In genomic region chr13:26476744-26477129, GRCh38 we compare ENCODE assay signal across 13 cellular contexts.
A peak's percentile ranks its signal among the peaks of the same experiment; 100 is the strongest.
DNase-seq lines count a peak whose midpoint lies in the region; ATAC-seq, FAIRE-seq and TF ChIP-seq lines count a peak whose summit lies in the region.
"Had no signal": no experiment of that assay in that cellular context is flagged by ENCODE, and none has a peak within 500 bp of the region (broad histone marks: within the 10 kb centered on the region; RNA-seq: fewer than 3 reads in every experiment).

No MANE protein-coding gene starts in this region.

- TF ChIP-seq CTCF in H1 (IDR thresholded peaks at IDR 0.05; ENCODE audit: control extremely low read depth in 1 of 3, insufficient read depth in 1 of 3, low read depth in 1 of 3, low read length in 3 of 3): no peak
- no peak for TF ChIP-seq CTCF in mesothelial cell of epicardium (IDR thresholded peaks at IDR 0.05; ENCODE audit: unreplicated experiment)
- no peak for TF ChIP-seq CTCF in suprapubic skin (IDR thresholded peaks at IDR 0.05)

- peak overlapping the region; percentile 20 for H3K56ac ChIP-seq in H1 (replicated peaks; ENCODE audit: insufficient read length, low read depth, low read length)

- H3K23me2 ChIP-seq in H1 (ENCODE audit: low read depth, low read length): peaks cover 8% of the 10 kb centered on the region; the same call in 1 of the 2 replicates

- no peak overlapping the region for H3K23ac ChIP-seq in H1 (ENCODE audit: insufficient read length)

- POLR2A ChIA-PET in H1 (lab: Charles Lee; ENCODE audit: partially characterized antibody): interaction anchor here (1.2 to 1.8 kb wide), 2 partner anchors 41 to 52 kb away, joined by 4 to 5 read pairs; no protein-coding TSS in a partner anchor

- no peaks in the 10 kb centered on the region for H3K36me3 ChIP-seq in H1 (ENCODE audit: control insufficient read depth in 2 of 4, insufficient read depth in 4 of 4, low read length in 3 of 4)
- no peaks in the 10 kb centered on the region for H3K36me3 ChIP-seq in suprapubic skin
- H3K36me3 ChIP-seq: cardiac muscle cell had no signal

- no peaks in the 10 kb centered on the region for H3K79me1 ChIP-seq in H1 (ENCODE audit: low read depth, low read length)

- no peak for TF ChIP-seq POLR2A in H1 (IDR thresholded peaks at IDR 0.05; ENCODE audit: control extremely low read depth in 1 of 2, low read depth in 2 of 2, low read length in 2 of 2)
- no peak for TF ChIP-seq POLR2A in suprapubic skin (IDR thresholded peaks at IDR 0.05)

- H3K27ac ChIP-seq in H1 (ENCODE audit: low read depth, low read length) (no peak overlapping the region; the same call in 1 of the 2 replicates), suprapubic skin (peak overlapping the region; percentile 52)
- H3K27ac ChIP-seq: cardiac muscle cell had no signal

- no peak for ATAC-seq in activated T-cell treated with anti-CD3 and anti-CD28 coated beads, Interleukin-2, amount 50 U/mL, for 72 hours (replicated peaks in 1 of 2)
- no peak for ATAC-seq in HG03565 (IDR thresholded peaks at IDR 0.05; ENCODE audit: unreplicated experiment)
- no peak for ATAC-seq in GM21619 (IDR thresholded peaks at IDR 0.05; ENCODE audit: unreplicated experiment)
- ATAC-seq: stimulated activated memory B cell treated with anti-CD40 and anti-IgM and Interleukin-4, amounts not matched to agents 10 μg/mL and 1 μg/mL and 100 μg/mL, for 72 hours had no signal

- H2AFZ ChIP-seq in H1 (ENCODE audit: low read length): peak overlapping the region; percentile 90

- H3K4me3 ChIP-seq in H1 (ENCODE audit: extremely low read depth in 1 of 4, insufficient read depth in 2 of 4, low read depth in 3 of 4, low read length in 4 of 4) (peak overlapping the region; percentile 33 to 61 (median 51); a peak in 7 of 8 replicates), suprapubic skin (peak overlapping the region; percentile 21)
- H3K4me3 ChIP-seq: cardiac muscle cell, lung had no signal

- H3K4me1 Mint-ChIP-seq in activated T-cell treated with anti-CD3 and anti-CD28 coated beads, Interleukin-2, amount 50 U/mL, for 72 hours (ENCODE audit: low read depth): peaks cover 7% of the 10 kb centered on the region
- H3K4me1 Mint-ChIP-seq in mesothelial cell of epicardium: peaks cover 22% of the 10 kb centered on the region

- H4K20me1 ChIP-seq in H1 (replicated peaks in 1 of 2; ENCODE audit: control insufficient read depth in 1 of 2, insufficient read depth in 2 of 2, low read length in 2 of 2): no peaks in the 10 kb centered on the region

- no peak for FAIRE-seq in H1 (lab: Jason Lieb, UNC)
- FAIRE-seq: G401.6 had no signal

- H4K5ac ChIP-seq in H1 (ENCODE audit: insufficient read length, low read depth, low read length): peak overlapping the region; percentile 8

- H4K8ac ChIP-seq in H1 (ENCODE audit: extremely low read depth, insufficient read depth, low read length): no peak overlapping the region; the same call in 1 of the 2 replicates

- H3K9me3 ChIP-seq in H1 (ENCODE audit: insufficient read depth in 2 of 2, low read depth in 1 of 2, low read length in 1 of 2) (no peaks in the 10 kb centered on the region), suprapubic skin (no peaks in the 10 kb centered on the region)

- peak overlapping the region; percentile 25 for H4K91ac ChIP-seq in H1 (replicated peaks; ENCODE audit: insufficient read length, low read length)

- H3K9ac ChIP-seq in H1 (replicated peaks in 1 of 4; ENCODE audit: extremely low read depth in 1 of 4, low read depth in 3 of 4, low read length in 3 of 4): peak overlapping the region in 1 of 4 experiments; percentile 53; a peak in 1 of 7 replicates

- H3K27ac Mint-ChIP-seq in activated T-cell treated with anti-CD3 and anti-CD28 coated beads, Interleukin-2, amount 50 U/mL, for 72 hours: no peak overlapping the region
- peak overlapping the region; percentile 93 for H3K27ac Mint-ChIP-seq in mesothelial cell of epicardium
- H3K27ac Mint-ChIP-seq: stimulated activated memory B cell treated with anti-CD40 and anti-IgM and Interleukin-4, amounts not matched to agents 10 μg/mL and 1 μg/mL and 100 μg/mL, for 72 hours had no signal

- H3K79me2 ChIP-seq in H1 (ENCODE audit: control insufficient read depth in 1 of 2, insufficient read depth in 2 of 2, low read length in 2 of 2): no peaks in the 10 kb centered on the region

- peak overlapping the region; percentile 74 to 88 for H3K4me2 ChIP-seq in H1 (ENCODE audit: insufficient read depth in 1 of 2, low read depth in 2 of 2, low read length in 2 of 2)

- 54% methylated on average over 3 of the region's 3 CpGs; no CpG with 5 or more reads in 1 of the 2 experiments for WGBS in H1 (ENCODE audit: extremely low coverage in 1 of 2, insufficient coverage in 1 of 2, insufficient read length in 1 of 2, insufficient replicate concordance in 2 of 2, low coverage in 1 of 2, low lambda C conversion rate in 2 of 2, missing lambda C conversion rate in 1 of 2), 2 experiments
- no CpG with 5 or more reads among the region's 3 CpGs for WGBS in suprapubic skin

- H2BK120ac ChIP-seq in H1 (replicated peaks; ENCODE audit: low read depth, low read length): peak overlapping the region; percentile 36

- H3K36me3 Mint-ChIP-seq in activated T-cell treated with anti-CD3 and anti-CD28 coated beads, Interleukin-2, amount 50 U/mL, for 72 hours (ENCODE audit: insufficient read depth in 2 of 2): no peaks in the 10 kb centered on the region
- no peaks in the 10 kb centered on the region for H3K36me3 Mint-ChIP-seq in mesothelial cell of epicardium
- H3K36me3 Mint-ChIP-seq: stimulated activated memory B cell treated with anti-CD40 and anti-IgM and Interleukin-4, amounts not matched to agents 10 μg/mL and 1 μg/mL and 100 μg/mL, for 72 hours had no signal

- H3K4ac ChIP-seq in H1 (replicated peaks; ENCODE audit: insufficient read length, low read depth, low read length): peak overlapping the region; percentile 46

- H2BK12ac ChIP-seq in H1 (ENCODE audit: low read depth, low read length): peak overlapping the region; percentile 94; the same call in 1 of the 2 replicates

- H3K4me1 ChIP-seq in H1 (replicated peaks in 1 of 4; ENCODE audit: control insufficient read depth in 3 of 4, insufficient read depth in 4 of 4, low read length in 3 of 4): peaks cover 5 to 20% (median 12%) of the 10 kb centered on the region in 4 experiments
- H3K4me1 ChIP-seq in suprapubic skin: peaks cover 20% of the 10 kb centered on the region

- H2BK5ac ChIP-seq in H1 (ENCODE audit: low read depth, low read length): peak overlapping the region; percentile 91

- no peak for DNase-seq in activated T-cell treated with anti-CD3 and anti-CD28 coated beads, Interleukin-2, amount 50 U/mL, for 72 hours
- DNase-seq in activated T-cell treated with anti-CD3 and anti-CD28 coated beads for 4 hours: no peak
- DNase-seq in H1 (ENCODE audit: low read depth in 1 of 2, low spot score in 2 of 2): no peak
- DNase-seq in mesothelial cell of epicardium (ENCODE audit: low spot score in 2 of 2, unreplicated experiment in 2 of 2): no peak
- DNase-seq in suprapubic skin (ENCODE audit: low spot score in 2 of 2): no peak
- no peak for DNase-seq in NOMO-1 treated with DMSO at 0.1 percent for 48 hours (lab: John Stamatoyannopoulos, UW; ENCODE audit: unreplicated experiment)
- DNase-seq: activated CD8-positive, alpha-beta memory T cell treated with anti-CD3 and anti-CD28 coated beads, Interleukin-2, amount 50 U/mL, for 48 hours had no signal

- no peak overlapping the region for H3K18ac ChIP-seq in H1 (ENCODE audit: extremely low read depth, low read length)

- H2AK5ac ChIP-seq in H1 (ENCODE audit: low read depth, low read length): peak overlapping the region; percentile 99; the same call in 1 of the 2 replicates

- H3K4me3 Mint-ChIP-seq in activated T-cell treated with anti-CD3 and anti-CD28 coated beads, Interleukin-2, amount 50 U/mL, for 72 hours: peak overlapping the region; percentile 46 to 51
- H3K4me3 Mint-ChIP-seq in mesothelial cell of epicardium: peak overlapping the region; percentile 72

- H3K9me3 Mint-ChIP-seq in activated T-cell treated with anti-CD3 and anti-CD28 coated beads, Interleukin-2, amount 50 U/mL, for 72 hours: no peaks in the 10 kb centered on the region
- no peaks in the 10 kb centered on the region for H3K9me3 Mint-ChIP-seq in mesothelial cell of epicardium
- H3K9me3 Mint-ChIP-seq: stimulated activated memory B cell treated with anti-CD40 and anti-IgM and Interleukin-4, amounts not matched to agents 10 μg/mL and 1 μg/mL and 100 μg/mL, for 72 hours had no signal

- peak overlapping the region; percentile 19 for H3K14ac ChIP-seq in H1 (ENCODE audit: insufficient read length)

- H2BK15ac ChIP-seq in H1 (ENCODE audit: low read length): no peak overlapping the region

- H2BK20ac ChIP-seq in H1 (ENCODE audit: low read length): peak overlapping the region; percentile 97; the same call in 1 of the 2 replicates

- H3K27me3 ChIP-seq in H1 (replicated peaks in 1 of 4; ENCODE audit: control insufficient read depth in 3 of 4, extremely low read depth in 1 of 4, insufficient read depth in 3 of 4, low read length in 3 of 4) (no peaks in the 10 kb centered on the region), suprapubic skin (no peaks in the 10 kb centered on the region)
- H3K27me3 ChIP-seq: cardiac muscle cell had no signal

- H3K27me3 Mint-ChIP-seq in activated T-cell treated with anti-CD3 and anti-CD28 coated beads, Interleukin-2, amount 50 U/mL, for 72 hours (ENCODE audit: low read depth): no peaks in the 10 kb centered on the region
- no peaks in the 10 kb centered on the region for H3K27me3 Mint-ChIP-seq in mesothelial cell of epicardium (ENCODE audit: low read depth)

- TF ChIP-seq RAD21 in H1 (IDR thresholded peaks at IDR 0.05 in 1 of 2, conservative IDR thresholded peaks at IDR 0.05 in 1 of 2; ENCODE audit: low read depth in 2 of 2, low read length in 2 of 2): no peak

- no peak for TF ChIP-seq EP300 in H1 (IDR thresholded peaks at IDR 0.05; ENCODE audit: borderline replicate concordance in 1 of 2, low read depth in 2 of 2, low read length in 2 of 2)
- TF ChIP-seq EP300 in suprapubic skin (IDR thresholded peaks at IDR 0.05): no peak

- CTCF ChIA-PET in H1 (lab: Charles Lee; ENCODE audit: partially characterized antibody): interaction anchor here (0.9 to 16.0 kb wide), 6 partner anchors 16 to 220 kb away, joined by 3 to 168 read pairs (median 4); no protein-coding TSS in a partner anchor

TF ChIP-seq in H1, 55 proteins besides CTCF, POLR2A, EP300 and RAD21:
- TF ChIP-seq KDM4A (IDR thresholded peaks at IDR 0.05; ENCODE audit: low read depth, low read length, severe bottlenecking) (no peak), KDM1A (IDR thresholded peaks at IDR 0.05; ENCODE audit: borderline replicate concordance, low read length) (no peak), RXRA (IDR thresholded peaks at IDR 0.05; ENCODE audit: insufficient read depth, low read depth, low read length) (no peak), YY1 (IDR thresholded peaks at IDR 0.05; ENCODE audit: low read depth, low read length) (no peak), KDM5A (IDR thresholded peaks at IDR 0.05; ENCODE audit: low read length) (no peak), RBBP5 (IDR thresholded peaks at IDR 0.05; ENCODE audit: borderline replicate concordance, low read depth, low read length) (no peak)
TF ChIP-seq in H1: peak in this region for 0.
